In genomic region chr22:22080270-22080669, GRCh38 we compare ENCODE assay signal across 25 cellular contexts.
DNase-seq lines count a peak whose midpoint lies in the region; ATAC-seq and TF ChIP-seq lines count a peak whose summit lies in the region.
"Had no signal": no experiment of that assay in that cellular context is flagged by ENCODE, and none has a peak within 500 bp of the region (broad histone marks: within the 10 kb centered on the region; RNA-seq: fewer than 3 reads in every experiment).

No MANE protein-coding gene starts in this region.

- no peak overlapping the region for H3K4me3 Mint-ChIP-seq in naive B cell
- no peak overlapping the region for H3K4me3 Mint-ChIP-seq in activated CD4-positive, alpha-beta memory T cell treated with anti-CD3 and anti-CD28 coated beads for 36 hours
- H3K4me3 Mint-ChIP-seq: activated CD8-positive, alpha-beta T cell treated with anti-CD3 and anti-CD28 coated beads, Interleukin-2, amount 10 ng/mL, durations not matched to agents 7 days and 5 days; activated naive CD8-positive, alpha-beta T cell treated with anti-CD3 and anti-CD28 coated beads, Interleukin-2, amount 50 U/mL, for 24 hours; CD8-positive, alpha-beta memory T cell; H9; stimulated activated naive CD8-positive, alpha-beta T cell treated with anti-CD3 and anti-CD28 coated beads, Interleukin-15, amount 100 ng/mL, for 72 hours had no signal

- H3K36me3 Mint-ChIP-seq in naive B cell: no peaks in the 10 kb centered on the region
- no peaks in the 10 kb centered on the region for H3K36me3 Mint-ChIP-seq in activated CD4-positive, alpha-beta memory T cell treated with anti-CD3 and anti-CD28 coated beads for 36 hours
- H3K36me3 Mint-ChIP-seq: CD8-positive, alpha-beta memory T cell had no signal

- TF ChIP-seq CTCF in astrocyte of the spinal cord (IDR thresholded peaks at IDR 0.05; ENCODE audit: low read depth, low read length): no peak

- no peaks in the 10 kb centered on the region for H3K27me3 Mint-ChIP-seq in naive B cell
- peaks cover 40% of the 10 kb centered on the region for H3K27me3 Mint-ChIP-seq in activated CD4-positive, alpha-beta memory T cell treated with anti-CD3 and anti-CD28 coated beads for 36 hours

- CTCF ChIA-PET in activated CD4-positive, alpha-beta memory T cell treated with anti-CD3 and anti-CD28 coated beads for 36 hours (lab: Charles Lee): no interaction called here

- DNase-seq in G401 (ENCODE audit: low spot score): peak; percentile 11
- peak; percentile 85 for DNase-seq in NCI-H1694 (lab: John Stamatoyannopoulos, UW)
- DNase-seq in astrocyte of the spinal cord (ENCODE audit: low read depth, low spot score): peak; percentile 9
- DNase-seq in naive B cell: no peak
- DNase-seq in activated CD4-positive, alpha-beta memory T cell treated with anti-CD3 and anti-CD28 coated beads for 36 hours: no peak
- DNase-seq in activated gamma-delta T cell (lab: John Stamatoyannopoulos, UW): no peak
- DNase-seq: activated CD8-positive, alpha-beta T cell treated with anti-CD3 and anti-CD28 coated beads, Interleukin-2, amount 10 ng/mL, durations not matched to agents 7 days and 5 days; activated effector memory CD4-positive, alpha-beta T cell treated with anti-CD3 and anti-CD28 coated beads, Interleukin-2, amount 50 U/mL, for 16 hours; activated naive CD8-positive, alpha-beta T cell treated with anti-CD3 and anti-CD28 coated beads, Interleukin-2, amount 50 U/mL, for 24 hours; activated T-cell treated with anti-CD3 and anti-CD28 coated beads, Interleukin-2, amount 50 U/mL, for 1 hour; BE2C; CD8-positive, alpha-beta memory T cell; cerebellar nuclear complex; H9; KG1; left lung; mesenchymal stem cell; MV-4-11; NCI-H187; NCI-H748 treated with DMSO at 0.1 percent for 48 hours; stimulated activated naive CD8-positive, alpha-beta T cell treated with anti-CD3 and anti-CD28 coated beads, Interleukin-15, amount 100 ng/mL, for 72 hours; thyroid gland had no signal

- H3K27ac Mint-ChIP-seq in naive B cell: peak overlapping the region in 4 of 6 donors; percentile 50 to 91 (median 58)
- no peak overlapping the region for H3K27ac Mint-ChIP-seq in activated CD4-positive, alpha-beta memory T cell treated with anti-CD3 and anti-CD28 coated beads for 36 hours
- H3K27ac Mint-ChIP-seq: activated CD8-positive, alpha-beta T cell treated with anti-CD3 and anti-CD28 coated beads, Interleukin-2, amount 10 ng/mL, durations not matched to agents 7 days and 5 days; activated naive CD8-positive, alpha-beta T cell treated with anti-CD3 and anti-CD28 coated beads, Interleukin-2, amount 50 U/mL, for 24 hours; CD8-positive, alpha-beta memory T cell; H9; stimulated activated naive CD8-positive, alpha-beta T cell treated with anti-CD3 and anti-CD28 coated beads, Interleukin-15, amount 100 ng/mL, for 72 hours had no signal

- POLR2A ChIA-PET in activated CD4-positive, alpha-beta memory T cell treated with anti-CD3 and anti-CD28 coated beads for 36 hours (lab: Charles Lee): no interaction called here

- in situ Hi-C loops in G401 (cut with HindIII; ENCODE audit: low sequenced_read_pairs) (no loop called here), astrocyte of the spinal cord (cut with HindIII; ENCODE audit: low sequenced_read_pairs) (no loop called here)

- H3K9me3 Mint-ChIP-seq in naive B cell: no peaks in the 10 kb centered on the region
- no peaks in the 10 kb centered on the region for H3K9me3 Mint-ChIP-seq in activated CD4-positive, alpha-beta memory T cell treated with anti-CD3 and anti-CD28 coated beads for 36 hours
- H3K9me3 Mint-ChIP-seq: activated naive CD8-positive, alpha-beta T cell treated with anti-CD3 and anti-CD28 coated beads, Interleukin-2, amount 50 U/mL, for 24 hours; CD8-positive, alpha-beta memory T cell; H9; stimulated activated naive CD8-positive, alpha-beta T cell treated with anti-CD3 and anti-CD28 coated beads, Interleukin-15, amount 100 ng/mL, for 72 hours had no signal

- H3K4me1 Mint-ChIP-seq in naive B cell: peaks cover 6 to 21% (median 18%) of the 10 kb centered on the region in 3 donors
- no peaks in the 10 kb centered on the region for H3K4me1 Mint-ChIP-seq in activated CD4-positive, alpha-beta memory T cell treated with anti-CD3 and anti-CD28 coated beads for 36 hours (ENCODE audit: low read depth)
- H3K4me1 Mint-ChIP-seq: activated naive CD8-positive, alpha-beta T cell treated with anti-CD3 and anti-CD28 coated beads, Interleukin-2, amount 50 U/mL, for 24 hours; CD8-positive, alpha-beta memory T cell; H9; stimulated activated naive CD8-positive, alpha-beta T cell treated with anti-CD3 and anti-CD28 coated beads, Interleukin-15, amount 100 ng/mL, for 72 hours had no signal

- intact Hi-C loops in activated CD4-positive, alpha-beta memory T cell treated with anti-CD3 and anti-CD28 coated beads for 36 hours (cut with micrococcal nuclease): no loop called here

- no peak for ATAC-seq in naive B cell (ENCODE audit: low read depth in 2 of 2)
- no peak for ATAC-seq in HG03097 (IDR thresholded peaks at IDR 0.05; ENCODE audit: low FRiP score, unreplicated experiment)
- ATAC-seq: activated CD8-positive, alpha-beta T cell treated with anti-CD3 and anti-CD28 coated beads, Interleukin-2, amount 10 ng/mL, durations not matched to agents 7 days and 5 days; activated naive CD8-positive, alpha-beta T cell treated with anti-CD3 and anti-CD28 coated beads, Interleukin-2, amount 50 U/mL, for 24 hours; left lung; Right ventricle myocardium inferior; stimulated activated naive CD8-positive, alpha-beta T cell treated with anti-CD3 and anti-CD28 coated beads, Interleukin-15, amount 100 ng/mL, for 72 hours had no signal

- H3K4me3 ChIP-seq in astrocyte of the spinal cord (ENCODE audit: low read depth, low read length): no peak overlapping the region
- H3K4me3 ChIP-seq: left lung, skin epidermis, thyroid gland had no signal

Comparison
In these comparisons a context has a peak if more than half of its experiments do, and no peak if none do; other contexts are left out.
1. DNase-seq: peak in G401 (single experiment), NCI-H1694 (single experiment) and astrocyte of the spinal cord (single experiment); none in naive B cell (single experiment), activated CD4-positive, alpha-beta memory T cell treated with anti-CD3 and anti-CD28 coated beads for 36 hours (single experiment) and activated gamma-delta T cell (single experiment).